In the genomic region with DNA sequence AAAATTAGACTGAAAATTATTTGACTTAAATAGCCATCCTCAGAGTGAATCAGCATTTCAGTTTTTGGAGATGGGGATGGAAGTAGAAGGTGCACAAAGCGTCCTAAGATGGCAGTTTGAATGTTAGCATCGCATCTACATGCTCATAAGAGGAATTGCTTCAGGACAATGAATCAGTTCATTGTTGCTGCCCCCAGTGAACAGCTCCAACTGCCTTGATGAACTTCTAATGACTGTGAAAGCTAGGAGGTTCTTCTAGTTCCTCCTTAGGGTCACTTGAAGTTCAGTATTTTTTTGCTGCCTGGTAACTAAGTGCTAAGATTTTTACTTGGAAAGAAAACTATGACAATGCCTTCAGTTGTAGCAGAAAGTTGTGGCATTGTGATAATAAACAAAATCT, we compare ENCODE assay signal across 23 cellular contexts.
"Had no signal": no experiment of that assay in that cellular context is flagged by ENCODE, and none has a peak within 500 bp of the region (broad histone marks: within the 10 kb centered on the region; RNA-seq: fewer than 3 reads in every experiment).

No MANE protein-coding gene starts in this region.

- H3K27ac ChIP-seq: brain microvascular endothelial cell, coronary artery, dorsolateral prefrontal cortex, gastrocnemius medialis, hepatocyte, right atrium auricular region, suprapubic skin, tibial artery, upper lobe of right lung had no signal

- DNase-seq: activated CD4-positive, alpha-beta T cell treated with anti-CD3 and anti-CD28 coated beads for 1 hour; activated CD4-positive, alpha-beta T cell treated with anti-CD3 and anti-CD28 coated beads, Interleukin-2, amount 50 U/mL, for 1 hour; activated CD8-positive, alpha-beta T cell treated with anti-CD3 and anti-CD28 coated beads for 36 hours; activated gamma-delta T cell treated with Interleukin-2 at 50 U/mL for 16 hours; activated naive CD4-positive, alpha-beta T cell treated with anti-CD3 and anti-CD28 coated beads, Interleukin-2, amount 50 U/mL, for 16 hours; activated T-cell treated with anti-CD3 and anti-CD28 coated beads, Interleukin-2, amount 50 U/mL, for 4 hours; amniotic stem cell; brain microvascular endothelial cell; dorsolateral prefrontal cortex; effector memory CD4-positive, alpha-beta T cell; gastrocnemius medialis; left cardiac atrium; left ventricle myocardium superior; mucosa of descending colon; stimulated activated CD4-positive, alpha-beta T cell treated with anti-CD3 and anti-CD28 coated beads, Interleukin-1b, Interleukin-23, amount 100 ng/mL, for 48 hours; stimulated activated naive B cell treated with anti-CD40 and anti-IgM and Interleukin-4, amounts not matched to agents 10 μg/mL and 1 μg/mL and 100 μg/mL, for 72 hours; tibial artery; upper lobe of right lung had no signal

- H3K4me3 ChIP-seq: coronary artery, dorsolateral prefrontal cortex, gastrocnemius medialis, hepatocyte, mucosa of descending colon, right atrium auricular region, smooth muscle cell, suprapubic skin, tibial artery, upper lobe of right lung had no signal

- H3K27me3 ChIP-seq: gastrocnemius medialis, hepatocyte, right atrium auricular region, suprapubic skin, upper lobe of right lung had no signal
